In genomic region chr11:34343686-34344085, GRCh38 we compare ENCODE assay signal across 23 cellular contexts. TPM values are rescaled to one million over a fixed set of nuclear protein-coding genes. Genes with fewer than 3 reads are reported as not detected.
DNase-seq lines count a peak whose midpoint lies in the region; ATAC-seq, FAIRE-seq and TF ChIP-seq lines count a peak whose summit lies in the region.
"Had no signal": no experiment of that assay in that cellular context is flagged by ENCODE, and none has a peak within 500 bp of the region (broad histone marks: within the 10 kb centered on the region; RNA-seq: fewer than 3 reads in every experiment).

No MANE protein-coding gene starts in this region.

- TF ChIP-seq EP300 in A549 (IDR thresholded peaks at IDR 0.05): no peak

- in situ Hi-C loops in IMR-90 (cut with MboI; ENCODE audit: low sequenced_read_pairs): no loop called here

- H4K91ac ChIP-seq in IMR-90 (ENCODE audit: insufficient read depth, low read depth, low read length): no peak overlapping the region
- no peak overlapping the region for H4K91ac ChIP-seq in trophoblast cell (ENCODE audit: low read depth, low read length)

- H2BK5ac ChIP-seq in IMR-90 (ENCODE audit: low read depth, low read length, poor library complexity, severe bottlenecking) (no peak overlapping the region), trophoblast cell (ENCODE audit: low read depth, low read length, poor library complexity) (no peak overlapping the region)

- H4K8ac ChIP-seq in IMR-90 (ENCODE audit: low read depth in 2 of 2, low read length in 2 of 2) (no peak overlapping the region), trophoblast cell (ENCODE audit: low read depth, low read length) (no peak overlapping the region)

- TF ChIP-seq RAD21 in A549 (conservative IDR thresholded peaks at IDR 0.05 in 1 of 2, IDR thresholded peaks at IDR 0.05 in 1 of 2) (no peak), IMR-90 (IDR thresholded peaks at IDR 0.05; ENCODE audit: low read length) (no peak)

- no peak overlapping the region for H3K9ac ChIP-seq in IMR-90 (ENCODE audit: low read depth, low read length)
- H3K9ac ChIP-seq in trophoblast cell (ENCODE audit: low read length): no peak overlapping the region
- H3K9ac ChIP-seq: GM23248 had no signal

- H2BK15ac ChIP-seq in IMR-90 (ENCODE audit: low read depth, low read length): no peak overlapping the region

- peak overlapping the region; percentile 88 to 89 for H3K27ac ChIP-seq in A549
- no peak overlapping the region for H3K27ac ChIP-seq in IMR-90 (ENCODE audit: insufficient read depth, low read length)
- peak overlapping the region; percentile 5; the same call in 1 of the 2 replicates for H3K27ac ChIP-seq in VCaP
- H3K27ac ChIP-seq in trophoblast cell (ENCODE audit: low read depth, low read length): no peak overlapping the region
- H3K27ac ChIP-seq: SJSA1 had no signal

- H3K56ac ChIP-seq in IMR-90 (ENCODE audit: extremely low read depth, insufficient read depth, low read length): no peak overlapping the region

- CTCF ChIA-PET in A549 (lab: Yijun Ruan, JAX) (interaction anchor here (0.8 to 10.3 kb wide), 4 partner anchors 13 to 168 kb away, joined by 3 to 113 read pairs (median 29); partner anchors contain the start of gene ABTB2), IMR-90 (lab: Yijun Ruan, JAX) (interaction anchor here (1.3 kb wide), 1 partner anchor 169 kb away, joined by 3 read pairs; no protein-coding TSS in a partner anchor)

- TF ChIP-seq POLR2A in A549 (IDR thresholded peaks at IDR 0.05; ENCODE audit: low read length) (no peak), IMR-90 (IDR thresholded peaks at IDR 0.05; ENCODE audit: low read depth, low read length) (no peak)

- ATAC-seq in A549 (no peak), IMR-90 (ENCODE audit: low read depth) (no peak)

- TF ChIP-seq CTCF in A549 (IDR thresholded peaks at IDR 0.05): no peak
- no peak for TF ChIP-seq CTCF in IMR-90 (conservative IDR thresholded peaks at IDR 0.05; ENCODE audit: low read depth, low read length)
- TF ChIP-seq CTCF in VCaP (conservative IDR thresholded peaks at IDR 0.05): no peak
- TF ChIP-seq CTCF in BE2C (IDR thresholded peaks at IDR 0.05; ENCODE audit: low read depth, low read length): no peak

- no peak overlapping the region for H2BK12ac ChIP-seq in trophoblast cell (ENCODE audit: low read length)

- H3K9me3 ChIP-seq in A549 (no peaks in the 10 kb centered on the region), IMR-90 (ENCODE audit: control insufficient read depth, insufficient read depth, low read length) (no peaks in the 10 kb centered on the region), trophoblast cell (ENCODE audit: insufficient read depth, low read depth, low read length) (no peaks in the 10 kb centered on the region), BE2C (no peaks in the 10 kb centered on the region)
- H3K9me3 ChIP-seq: SJSA1 had no signal

- no peak overlapping the region for H4K12ac ChIP-seq in trophoblast cell (ENCODE audit: low read depth, low read length)

- DNase-seq in A549 (ENCODE audit: low read depth in 1 of 2, low spot score in 1 of 2) (no peak), IMR-90 (no peak), trophoblast cell (no peak), BE2C (no peak), DMS53 (lab: John Stamatoyannopoulos, UW) (no peak), AG08395 (ENCODE audit: low spot score) (no peak), NCI-H2196 treated with DMSO at 0.1 percent for 48 hours (lab: John Stamatoyannopoulos, UW; ENCODE audit: unreplicated experiment) (no peak)
- DNase-seq: CD8-positive, alpha-beta memory T cell; DMS153; H7; KBM-7; MV-4-11; NCI-H1105; NCI-H1436 treated with DMSO at 0.1 percent for 48 hours; NCI-H187 treated with DMSO at 0.1 percent for 48 hours; NCI-H446 treated with DMSO at 0.1 percent for 48 hours; NCI-H526 treated with DMSO at 0.1 percent for 48 hours; Right ventricle myocardium superior; T-helper 1 cell had no signal

- peak overlapping the region; percentile 20; the same call in 1 of the 2 replicates for H2BK20ac ChIP-seq in IMR-90 (ENCODE audit: low read depth, low read length)

- no peak overlapping the region; the same call in 1 of the 2 replicates for H2AK5ac ChIP-seq in IMR-90 (ENCODE audit: low read depth, low read length)
- H2AK5ac ChIP-seq in trophoblast cell (ENCODE audit: low read length): no peak overlapping the region

- 97% methylated on average over 5 of the region's 6 CpGs for WGBS in A549 (ENCODE audit: missing lambda C conversion rate)
- WGBS in IMR-90 (ENCODE audit: extremely low coverage in 2 of 2, insufficient read length in 1 of 2), 2 experiments: 94% methylated on average over 2 of the region's 6 CpGs; no CpG with 5 or more reads in 1 of the 2 experiments
- no CpG with 5 or more reads among the region's 6 CpGs for WGBS in trophoblast cell (ENCODE audit: extremely low coverage, insufficient coverage, insufficient read length)

- H3K4me2 ChIP-seq in A549 (peak overlapping the region; percentile 90), IMR-90 (ENCODE audit: low read depth, low read length) (no peak overlapping the region), trophoblast cell (ENCODE audit: low read length) (no peak overlapping the region)

- H2AK9ac ChIP-seq in IMR-90 (replicated peaks; ENCODE audit: low read depth, low read length, poor library complexity): no peak overlapping the region

- H3K23ac ChIP-seq in IMR-90 (ENCODE audit: low read depth, low read length) (no peak overlapping the region), trophoblast cell (ENCODE audit: low read length) (no peak overlapping the region)

- peaks cover 33% of the 10 kb centered on the region for H3K9me1 ChIP-seq in IMR-90 (ENCODE audit: insufficient read depth, low read length)

- H3K4ac ChIP-seq in IMR-90 (ENCODE audit: low read depth, low read length) (peak overlapping the region; percentile 12; the same call in 1 of the 2 replicates), trophoblast cell (ENCODE audit: low read depth, low read length) (no peak overlapping the region)

- no TSS peak for BruUV-seq in IMR-90 (replicated peaks; lab: Mats Ljungman, UMichigan)

- H3K4me3 ChIP-seq in A549 (no peak overlapping the region), IMR-90 (ENCODE audit: insufficient read depth, low read depth, low read length) (no peak overlapping the region), trophoblast cell (ENCODE audit: low read depth, low read length) (no peak overlapping the region), BE2C (ENCODE audit: low read depth, low read length) (no peak overlapping the region)
- H3K4me3 ChIP-seq: GM23248, SJSA1 had no signal

- H3K14ac ChIP-seq in IMR-90 (replicated peaks; ENCODE audit: low read depth, low read length): no peak overlapping the region; the same call in 1 of the 2 replicates
- no peak overlapping the region for H3K14ac ChIP-seq in trophoblast cell (ENCODE audit: low read length)

- H3K4me1 ChIP-seq in A549 (peaks cover 99% of the 10 kb centered on the region), IMR-90 (ENCODE audit: control insufficient read depth, insufficient read depth, low read length) (peaks cover 27% of the 10 kb centered on the region), trophoblast cell (ENCODE audit: control insufficient read depth in 1 of 2, insufficient read depth in 2 of 2, low read length in 2 of 2) (peaks cover 15 to 20% of the 10 kb centered on the region in 2 experiments), BE2C (no peaks in the 10 kb centered on the region)

- H3K79me1 ChIP-seq in IMR-90 (ENCODE audit: low read depth in 1 of 2, low read length in 2 of 2): no peaks in the 10 kb centered on the region
- peaks cover 2% of the 10 kb centered on the region for H3K79me1 ChIP-seq in trophoblast cell (ENCODE audit: low read length)

- H3K36me3 ChIP-seq in IMR-90 (ENCODE audit: control insufficient read depth, insufficient read depth, low read length) (no peaks in the 10 kb centered on the region), trophoblast cell (ENCODE audit: control insufficient read depth in 1 of 2, insufficient read depth in 2 of 2, low read length in 2 of 2) (no peaks in the 10 kb centered on the region), BE2C (no peaks in the 10 kb centered on the region)
- H3K36me3 ChIP-seq: SJSA1 had no signal

- peaks cover 3% of the 10 kb centered on the region for H3K79me2 ChIP-seq in trophoblast cell (ENCODE audit: control insufficient read depth, insufficient read depth, low read length, poor library complexity)

- H2BK120ac ChIP-seq in IMR-90 (ENCODE audit: low read depth, low read length) (no peak overlapping the region), trophoblast cell (ENCODE audit: insufficient read depth, low read length, poor library complexity) (peak overlapping the region; percentile 9)

- no peak for FAIRE-seq in A549 (lab: Jason Lieb, UNC)
- FAIRE-seq: A204.1 had no signal

- intact Hi-C loops in IMR-90 (cut with micrococcal nuclease): no loop called here

- H4K20me1 ChIP-seq in IMR-90 (ENCODE audit: insufficient read depth, low read length): peaks cover 10% of the 10 kb centered on the region; the same call in 1 of the 2 replicates

- H3K18ac ChIP-seq in IMR-90 (ENCODE audit: low read depth, low read length): no peak overlapping the region
- H3K18ac ChIP-seq in trophoblast cell (ENCODE audit: low read length): peak overlapping the region; percentile 43

- H2AFZ ChIP-seq in IMR-90 (replicated peaks; ENCODE audit: low read length, poor library complexity) (no peak overlapping the region), trophoblast cell (ENCODE audit: insufficient read depth, low read length, poor library complexity) (no peak overlapping the region)
- H2AFZ ChIP-seq: GM23248 had no signal

- H4K5ac ChIP-seq in IMR-90 (ENCODE audit: low read depth, low read length): no peak overlapping the region

- H3K27me3 ChIP-seq in IMR-90 (ENCODE audit: control insufficient read depth, insufficient read depth, low read length): peaks cover 13% of the 10 kb centered on the region
- no peaks in the 10 kb centered on the region for H3K27me3 ChIP-seq in trophoblast cell (ENCODE audit: insufficient read depth, low read length)
- no peaks in the 10 kb centered on the region for H3K27me3 ChIP-seq in BE2C
- H3K27me3 ChIP-seq: SJSA1 had no signal

- dilution Hi-C loops in IMR-90 (cut with HindIII; ENCODE audit: low sequenced_read_pairs, unreplicated experiment): loop anchor here (25.0 kb wide), 1 partner anchor 156 kb away; no protein-coding TSS in a partner anchor

- POLR2A ChIA-PET in A549 (lab: Yijun Ruan, JAX): interaction anchor here (0.6 to 5.7 kb wide), 3 partner anchors 13 to 170 kb away, joined by 4 to 58 read pairs (median 5); partner anchors contain the start of gene ABTB2
- POLR2A ChIA-PET in IMR-90 (lab: Charles Lee; ENCODE audit: unreplicated experiment): no interaction called here

RNA-seq across cellular contexts. Expression of gene ABTB2, which starts 14.1 kb away (rescaled TPM):
- 8.9 and 10.3 TPM in 2 replicates for polyA plus RNA-seq in A549 (2011; rRNA removed)
- polyA plus RNA-seq in A549 (2012; cell fraction: cytosol; rRNA removed): 15.1 and 21.8 TPM in 2 replicates
- 41.6 and 47.3 TPM in 2 replicates for polyA plus RNA-seq in A549 (2012; cell fraction: nucleus; rRNA removed)
- polyA plus RNA-seq in A549 (2017; fragmentation: RNase III; extraction: RNeasy Plus Mini Kit Qiagen cat#74134 plus additional on column Dnase treatment): 14.4 to 18.3 TPM (median 15.4 TPM) in 3 replicates
- polyA minus RNA-seq in A549 (2011; rRNA and poly(A)+ RNA removed): 7.6 and 9.1 TPM in 2 replicates
- 0.18 and 0.28 TPM in 2 replicates for total RNA-seq in IMR-90 (2012; rRNA removed)
- polyA plus RNA-seq in IMR-90 (2012; rRNA removed): 2.0 and 2.2 TPM in 2 replicates
- polyA plus RNA-seq in IMR-90 (2012; cell fraction: cytosol; rRNA removed): 1.2 and 1.9 TPM in 2 replicates
- polyA plus RNA-seq in IMR-90 (2012; cell fraction: nucleus; rRNA removed; ENCODE audit: low replicate concordance): 2.8 and 5.6 TPM in 2 replicates
- 55.8 and 60.9 TPM in 2 replicates for polyA plus RNA-seq in trophoblast cell (2013)
- 6.2 TPM for polyA plus RNA-seq in BE2C (2012; ENCODE audit: insufficient read depth, insufficient read length, low read depth)

Comparison
In these comparisons a context has a peak if more than half of its experiments do, and no peak if none do; other contexts are left out.
1. H3K27ac ChIP-seq: peak in A549 (2 of 2) and VCaP (single experiment); none in IMR-90 (single experiment) and trophoblast cell (single experiment).